In genomic region chr17:66904760-66905637, GRCh38 we compare ENCODE assay signal across 11 cellular contexts. TPM values are rescaled to one million over a fixed set of nuclear protein-coding genes. Genes with fewer than 3 reads are reported as not detected.
A peak's percentile ranks its signal among the peaks of the same experiment; 100 is the strongest.
DNase-seq lines count a peak whose midpoint lies in the region; ATAC-seq and TF ChIP-seq lines count a peak whose summit lies in the region.
"Had no signal": no experiment of that assay in that cellular context is flagged by ENCODE, and none has a peak within 500 bp of the region (broad histone marks: within the 10 kb centered on the region; RNA-seq: fewer than 3 reads in every experiment).

No MANE protein-coding gene starts in this region.

- DNase-seq in HCEC 1CT (peak; percentile 43), OCI-M1 (lab: John Stamatoyannopoulos, UW) (peak; percentile 0), fibroblast of villous mesenchyme (ENCODE audit: low read depth) (peak; percentile 59), prostate gland (ENCODE audit: low spot score) (peak; percentile 22), left colon (no peak)
- no peak for DNase-seq in activated T-cell treated with anti-CD3 and anti-CD28 coated beads, Interleukin-2, amount 50 U/mL, for 48 hours
- DNase-seq in activated CD4-positive, alpha-beta T cell treated with anti-CD3 and anti-CD28 coated beads, Interleukin-2, amount 50 U/mL, for 1 hour = no peak
- DNase-seq: activated CD4-positive, alpha-beta T cell treated with anti-CD3 and anti-CD28 coated beads, Interleukin-2, amount 10 ng/mL, durations not matched to agents 24 days and 14 days; tibial artery had no signal

- no peaks in the 10 kb centered on the region for H3K27me3 ChIP-seq in prostate gland (replicated peaks; ENCODE audit: insufficient read depth)

- no peak for TF ChIP-seq POLR2A in prostate gland (IDR thresholded peaks at IDR 0.05)

- ATAC-seq in left colon (no peak), HG02852 (IDR thresholded peaks at IDR 0.05; ENCODE audit: unreplicated experiment) (no peak)

- H3K36me3 ChIP-seq in prostate gland = no peaks in the 10 kb centered on the region
- H3K36me3 ChIP-seq: tibial artery had no signal

- H3K4me3 ChIP-seq in fibroblast of villous mesenchyme (ENCODE audit: low read depth, low read length) = no peak overlapping the region
- H3K4me3 ChIP-seq in prostate gland = no peak overlapping the region
- H3K4me3 ChIP-seq: skin epidermis, tibial artery had no signal

- no peak for TF ChIP-seq CTCF in fibroblast of villous mesenchyme (IDR thresholded peaks at IDR 0.05; ENCODE audit: insufficient read depth, low read depth, low read length)
- TF ChIP-seq CTCF in prostate gland (IDR thresholded peaks at IDR 0.05) = no peak

- H3K27ac ChIP-seq in prostate gland = peak overlapping the region in 1 of 2 donors; percentile 7
- H3K27ac ChIP-seq: tibial artery had no signal

- H3K4me1 ChIP-seq in prostate gland (replicated peaks) = peaks cover 5% of the 10 kb centered on the region

- no peaks in the 10 kb centered on the region for H3K9me3 ChIP-seq in prostate gland
- H3K9me3 ChIP-seq: tibial artery had no signal

- intact Hi-C loops in prostate gland (cut with DNase I) (loop anchor here (10.0 kb wide), 1 partner anchor 700 kb away; no protein-coding TSS in a partner anchor), left colon (cut with DNase I, micrococcal nuclease) (loop anchor here (5.0 kb wide), 1 partner anchor 188 kb away; no protein-coding TSS in a partner anchor)

- WGBS in prostate gland = 28% methylated on average over 12 of the region's 12 CpGs

RNA-seq across cellular contexts. Expression of gene CACNG4, which starts 59.5 kb away (rescaled TPM):
- total RNA-seq in fibroblast of villous mesenchyme (not detected in 2 replicates), prostate gland (10 to 100 TPM in 1 of 2 donors, 1 to 10 TPM in 1; 9.5 to 12.9 TPM), left colon (under 1 TPM; 0.15 to 0.25 TPM)
- total RNA-seq: activated CD4-positive, alpha-beta T cell treated with anti-CD3 and anti-CD28 coated beads, Interleukin-2, amount 10 ng/mL, durations not matched to agents 24 days and 14 days had no signal

Comparison
In these comparisons a context has a peak if more than half of its experiments do, and no peak if none do; other contexts are left out.
1. DNase-seq: peak in HCEC 1CT (single experiment), OCI-M1 (single experiment), fibroblast of villous mesenchyme (single experiment) and prostate gland (single experiment); none in activated T-cell treated with anti-CD3 and anti-CD28 coated beads, Interleukin-2, amount 50 U/mL, for 48 hours (0 of 2), left colon (0 of 2) and activated CD4-positive, alpha-beta T cell treated with anti-CD3 and anti-CD28 coated beads, Interleukin-2, amount 50 U/mL, for 1 hour (single experiment).
2. RNA of gene CACNG4, which starts 59.5 kb away (total RNA-seq): 9.5 to 12.9 TPM in prostate gland; 0.15 to 0.25 TPM in left colon and not detected in fibroblast of villous mesenchyme; every median in the first group is over 4 times any median in the second.